12 cellular contexts compared by ENCODE assay signal in genomic region chr1:30982937-30983336, GRCh38.
DNase-seq lines count a peak whose midpoint lies in the region; ATAC-seq and TF ChIP-seq lines count a peak whose summit lies in the region.
"Had no signal": no experiment of that assay in that cellular context is flagged by ENCODE, and none has a peak within 500 bp of the region (broad histone marks: within the 10 kb centered on the region; RNA-seq: fewer than 3 reads in every experiment).

No MANE protein-coding gene starts in this region.

- H3K9me3 ChIP-seq in heart left ventricle (no peaks in the 10 kb centered on the region), spleen (no peaks in the 10 kb centered on the region)
- H3K9me3 ChIP-seq: prostate gland had no signal

- intact Hi-C loops in heart left ventricle (cut with DNase I) = loop anchor here in 1 of 10 donors (10.0 kb wide), 1 partner anchor 172 kb away; no protein-coding TSS in a partner anchor
- intact Hi-C loops in spleen (cut with DNase I; ENCODE audit: low total_unique reads) = no loop called here

- DNase-seq in GM20000 (ENCODE audit: low spot score) (peak; percentile 22), RPMI8226 (peak; percentile 36), heart left ventricle (no peak), spleen (no peak), T-helper 9 cell (no peak), NCI-H1694 (lab: John Stamatoyannopoulos, UW) (no peak), foreskin keratinocyte (no peak)
- DNase-seq: cerebellar nuclear complex, NCI-H1048 had no signal

- peak overlapping the region in 4 of 12 donors; percentile 0 to 85 (median 30) for H3K27ac ChIP-seq in heart left ventricle
- peak overlapping the region in 5 of 8 donors; percentile 23 to 71 (median 69) for H3K27ac ChIP-seq in spleen
- no peak overlapping the region for H3K27ac ChIP-seq in foreskin keratinocyte
- H3K27ac ChIP-seq: prostate gland, RWPE1 had no signal

- H3K36me3 ChIP-seq in heart left ventricle = peaks cover 0 to 44% (median 28%) of the 10 kb centered on the region in 9 donors
- peaks cover 0 to 72% (median 25%) of the 10 kb centered on the region in 6 donors for H3K36me3 ChIP-seq in spleen
- H3K36me3 ChIP-seq: prostate gland had no signal

- H3K4me3 ChIP-seq in heart left ventricle (no peak overlapping the region), spleen (no peak overlapping the region)
- H3K4me3 ChIP-seq: prostate gland had no signal

- no peaks in the 10 kb centered on the region for H3K27me3 ChIP-seq in heart left ventricle
- H3K27me3 ChIP-seq in spleen (replicated peaks in 1 of 7) = no peaks in the 10 kb centered on the region
- no peaks in the 10 kb centered on the region for H3K27me3 ChIP-seq in foreskin keratinocyte

- WGBS in heart left ventricle, 4 donors = 63 to 82% (median 80%) methylated on average over 1 of the region's 1 CpG
- 32 to 55% (median 43%) methylated on average over 1 of the region's 1 CpG for WGBS in spleen, 5 donors

- TF ChIP-seq CTCF in GM20000 (IDR thresholded peaks at IDR 0.05; ENCODE audit: extremely low read depth, missing control alignments) = no peak
- peak in 3 of 12 donors; percentile 18 to 29 (median 24) for TF ChIP-seq CTCF in heart left ventricle (IDR thresholded peaks at IDR 0.05)
- TF ChIP-seq CTCF in spleen (IDR thresholded peaks at IDR 0.05 in 8 of 11, conservative IDR thresholded peaks at IDR 0.05 in 3 of 11) = no peak
- no peak for TF ChIP-seq CTCF in foreskin keratinocyte (conservative IDR thresholded peaks at IDR 0.05)

- ATAC-seq in heart left ventricle = peak in 3 of 4 donors; percentile 30 to 40 (median 33)
- ATAC-seq in foreskin keratinocyte = no peak
- no peak for ATAC-seq in GM21825 (IDR thresholded peaks at IDR 0.05; ENCODE audit: unreplicated experiment)

- TF ChIP-seq POLR2A in heart left ventricle (IDR thresholded peaks at IDR 0.05) = no peak
- TF ChIP-seq POLR2A in spleen (IDR thresholded peaks at IDR 0.05) = no peak

- H3K4me1 ChIP-seq in heart left ventricle (peaks cover 0 to 69% (median 36%) of the 10 kb centered on the region in 12 donors), spleen (peaks cover 8 to 78% (median 49%) of the 10 kb centered on the region in 6 donors), foreskin keratinocyte (peaks cover 4% of the 10 kb centered on the region)

Comparison
In these comparisons a context has a peak if more than half of its experiments do, and no peak if none do; other contexts are left out.
1. DNase-seq: peak in GM20000 (single experiment) and RPMI8226 (single experiment); none in heart left ventricle (0 of 5), spleen (single experiment), T-helper 9 cell (single experiment), NCI-H1694 (single experiment) and foreskin keratinocyte (0 of 2).
2. ATAC-seq: peak in heart left ventricle (3 of 4); none in foreskin keratinocyte (single experiment) and GM21825 (single experiment).